ENCODE assay signal across 11 cellular contexts in the genomic region with DNA sequence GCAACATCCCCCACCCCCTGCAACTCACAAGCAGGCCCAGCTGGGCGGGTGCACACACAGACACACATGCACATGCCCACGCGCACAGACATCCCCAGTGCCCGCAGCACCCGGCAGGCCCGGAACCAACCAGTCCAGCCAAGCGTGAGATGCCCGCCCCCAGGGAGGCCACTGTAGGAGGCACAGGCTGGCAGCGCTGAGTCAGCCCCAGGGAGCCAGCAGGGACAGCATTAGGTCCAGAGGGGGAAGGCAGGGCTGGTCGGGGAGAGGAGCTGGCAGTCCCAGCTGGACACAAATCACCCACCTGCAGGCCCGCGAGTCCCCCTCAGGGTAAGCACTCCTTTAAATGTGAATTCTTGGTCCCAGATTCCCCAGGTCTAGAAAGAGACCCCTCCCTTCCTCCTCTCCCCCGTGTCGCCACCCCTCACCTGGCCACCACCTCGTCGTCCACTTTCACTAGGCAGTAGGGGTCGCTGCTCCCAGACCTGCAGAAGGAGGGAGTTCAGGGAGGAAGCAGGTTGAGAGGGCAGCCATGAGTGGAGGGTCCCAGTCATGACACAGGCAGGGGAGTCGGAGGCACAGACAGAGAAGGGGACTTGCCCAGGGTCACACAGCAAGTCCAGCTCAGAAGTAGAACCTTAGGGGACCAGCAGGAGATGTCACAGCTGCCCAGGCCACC. TPM values are rescaled to one million over a fixed set of nuclear protein-coding genes. Genes with fewer than 3 reads are reported as not detected.
A peak's percentile ranks its signal among the peaks of the same experiment; 100 is the strongest.
DNase-seq lines count a peak whose midpoint lies in the region; ATAC-seq and TF ChIP-seq lines count a peak whose summit lies in the region.
"Had no signal": no experiment of that assay in that cellular context is flagged by ENCODE, and none has a peak within 500 bp of the region (broad histone marks: within the 10 kb centered on the region; RNA-seq: fewer than 3 reads in every experiment).

No MANE protein-coding gene starts in this region.

- ATAC-seq in GM21381 (IDR thresholded peaks at IDR 0.05; ENCODE audit: unreplicated experiment) (no peak), GM21447 (IDR thresholded peaks at IDR 0.05; ENCODE audit: unreplicated experiment) (no peak)

- WGBS in suprapubic skin = 38% methylated on average over 9 of the region's 18 CpGs

- H3K36me3 ChIP-seq in adipocyte (ENCODE audit: control insufficient read depth, insufficient read depth, low read length, severe bottlenecking) (no peaks in the 10 kb centered on the region), suprapubic skin (no peaks in the 10 kb centered on the region)

- DNase-seq in AG09319 (ENCODE audit: extremely low read depth, low read depth) = no peak
- no peak for DNase-seq in HFF-Myc (ENCODE audit: extremely low read depth, low read depth)
- DNase-seq in adipocyte (ENCODE audit: low read depth) = peak; percentile 44
- DNase-seq in medulla oblongata (ENCODE audit: extremely low spot score) = peak; percentile 25
- no peak for DNase-seq in suprapubic skin (ENCODE audit: low spot score in 2 of 2)
- DNase-seq in NCI-H1436 treated with DMSO at 0.1 percent for 48 hours (lab: John Stamatoyannopoulos, UW) = no peak
- DNase-seq: activated CD4-positive, alpha-beta memory T cell treated with anti-CD3 and anti-CD28 coated beads, Interleukin-2, amount 10 ng/mL, durations not matched to agents 7 days and 5 days; DMS79 treated with DMSO at 0.1 percent for 48 hours had no signal

- TF ChIP-seq EP300 in suprapubic skin (IDR thresholded peaks at IDR 0.05) = no peak

- H3K9ac ChIP-seq in adipocyte (ENCODE audit: low read length) = no peak overlapping the region

- H3K27me3 ChIP-seq in adipocyte (replicated peaks; ENCODE audit: control insufficient read depth, insufficient read depth, low read length) (peaks cover 48% of the 10 kb centered on the region), suprapubic skin (peaks cover 28% of the 10 kb centered on the region)

- TF ChIP-seq CTCF in AG09319 (IDR thresholded peaks at IDR 0.05; ENCODE audit: low read depth, low read length) = peak; percentile 5
- TF ChIP-seq CTCF in HFF-Myc (IDR thresholded peaks at IDR 0.05; ENCODE audit: low read depth, low read length, missing control alignments) = peak; percentile 34
- TF ChIP-seq CTCF in suprapubic skin (IDR thresholded peaks at IDR 0.05) = no peak

- H3K4me1 ChIP-seq in adipocyte (ENCODE audit: control insufficient read depth, insufficient read depth, low read length) = no peaks in the 10 kb centered on the region
- H3K4me1 ChIP-seq in suprapubic skin = peaks cover 10% of the 10 kb centered on the region

- H3K4me3 ChIP-seq in HFF-Myc (replicated peaks; ENCODE audit: low read depth, low read length) = no peak overlapping the region
- H3K4me3 ChIP-seq in adipocyte (ENCODE audit: low read length) = no peak overlapping the region
- H3K4me3 ChIP-seq in suprapubic skin = no peak overlapping the region

- no peak overlapping the region for H3K27ac ChIP-seq in suprapubic skin

- TF ChIP-seq POLR2A in suprapubic skin (IDR thresholded peaks at IDR 0.05) = no peak

- no peaks in the 10 kb centered on the region for H3K9me3 ChIP-seq in adipocyte (ENCODE audit: control insufficient read depth, low read length)
- H3K9me3 ChIP-seq in suprapubic skin = no peaks in the 10 kb centered on the region

RNA-seq across cellular contexts. Expression of gene RASAL1, which starts 5.0 kb away (rescaled TPM):
- total RNA-seq in suprapubic skin = 10 to 100 TPM; 19.8 to 39.0 (median 32.5) TPM
- total RNA-seq: neural crest cell had no signal

RNA-seq across cellular contexts. Expression of gene CFAP73, which starts 18.9 kb away (rescaled TPM):
- total RNA-seq in suprapubic skin = 1 to 10 TPM; 1.0 to 2.6 (median 2.0) TPM
- total RNA-seq: neural crest cell had no signal

RNA-seq across cellular contexts. Expression of gene DDX54, which starts 54.7 kb away (rescaled TPM):
- total RNA-seq in suprapubic skin = 10 to 100 TPM; 53.9 to 71.8 (median 63.9) TPM

RNA-seq across cellular contexts. Expression of gene RITA1, which starts 54.9 kb away (rescaled TPM):
- 10 to 100 TPM; 14.7 to 21.7 (median 16.9) TPM for total RNA-seq in suprapubic skin

Comparison
In these comparisons a context has a peak if more than half of its experiments do, and no peak if none do; other contexts are left out.
1. DNase-seq: peak in adipocyte (single experiment) and medulla oblongata (single experiment); none in AG09319 (single experiment), HFF-Myc (single experiment), suprapubic skin (0 of 2) and NCI-H1436 treated with DMSO at 0.1 percent for 48 hours (single experiment).
2. CTCF ChIP-seq: peak in AG09319 (single experiment) and HFF-Myc (single experiment); none in suprapubic skin (0 of 2).